Comparison of ENCODE assay signal across 1 cellular context in genomic region chr1:157117527-157118057, GRCh38.
TF ChIP-seq lines count a peak whose summit lies in the region.

No MANE protein-coding gene starts in this region.

TF ChIP-seq in GM23338, 12 proteins besides CTCF, POLR2A, EP300 and RAD21 (continued from another document):
- TF ChIP-seq ZNF462 (CRISPR knock-in tag; IDR thresholded peaks at IDR 0.05): no peak
